8 cellular contexts compared by ENCODE assay signal in the genomic region with DNA sequence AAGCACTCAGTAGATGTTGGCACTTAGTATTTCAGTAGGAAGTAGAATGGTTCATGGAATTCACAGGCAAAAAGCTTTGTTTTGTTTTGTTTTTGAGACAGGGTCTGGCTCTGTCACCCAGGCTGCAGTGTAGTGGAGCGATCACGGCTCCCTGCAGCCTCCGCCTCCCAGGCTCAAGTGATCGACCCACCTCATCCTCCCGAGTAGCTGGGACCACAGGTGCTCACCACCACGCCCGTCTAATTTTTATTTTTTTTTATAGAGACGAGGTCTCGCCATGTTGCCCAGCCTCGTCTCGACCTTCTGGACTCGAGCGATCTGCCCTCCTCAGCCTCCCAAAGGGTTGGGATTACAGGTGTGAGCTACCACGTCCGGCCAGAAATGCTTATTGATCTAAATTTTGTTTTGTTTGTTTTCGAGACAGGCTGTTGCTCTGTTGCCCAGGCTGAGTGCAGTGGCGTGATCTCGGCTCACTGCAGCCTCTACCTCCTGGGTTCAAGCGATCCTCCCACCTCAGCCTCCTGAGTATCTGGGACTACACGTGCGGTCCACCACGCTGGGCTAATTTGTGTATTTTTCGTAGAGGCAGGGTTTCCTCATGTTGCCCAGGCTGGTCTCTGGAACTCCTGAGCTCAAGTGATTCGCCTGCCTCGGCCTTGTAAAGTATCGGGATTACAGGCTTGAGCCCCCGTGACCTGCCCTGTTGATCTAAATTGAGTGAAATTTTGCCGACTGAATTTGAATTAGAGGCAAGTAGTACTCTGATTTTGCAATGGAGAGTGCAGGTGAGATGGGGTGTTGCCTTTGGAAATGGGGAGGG. TPM values are rescaled to one million over a fixed set of nuclear protein-coding genes. Genes with fewer than 3 reads are reported as not detected.
DNase-seq lines count a peak whose midpoint lies in the region; ATAC-seq and TF ChIP-seq lines count a peak whose summit lies in the region.

No MANE protein-coding gene starts in this region.

- H3K36me3 Mint-ChIP-seq in T-helper 1 cell treated with Interleukin-12 subunit alpha and Interleukin-12 subunit beta and Interleukin-4 antibody, amounts not matched to agents 30 μg/mL and 1 μg/mL, for 36 hours (ENCODE audit: low read depth) = peaks cover 14% of the 10 kb centered on the region
- H3K36me3 Mint-ChIP-seq in activated CD8-positive, alpha-beta T cell treated with anti-CD3 and anti-CD28 coated beads for 36 hours (ENCODE audit: low read depth) = peaks cover 24% of the 10 kb centered on the region

- no peak for DNase-seq in T-helper 1 cell
- DNase-seq in activated CD8-positive, alpha-beta T cell treated with anti-CD3 and anti-CD28 coated beads for 36 hours = no peak
- DNase-seq in stimulated activated naive CD8-positive, alpha-beta T cell treated with anti-CD3 and anti-CD28 coated beads, Interleukin-15, amount 100 ng/mL, for 72 hours = no peak
- no peak for DNase-seq in D341Med (ENCODE audit: low spot score)
- no peak for DNase-seq in DMS114 treated with DMSO at 0.1 percent for 48 hours (lab: John Stamatoyannopoulos, UW; ENCODE audit: unreplicated experiment)
- no peak for DNase-seq in posterior vena cava (ENCODE audit: low spot score)

- POLR2A ChIA-PET in activated CD8-positive, alpha-beta T cell treated with anti-CD3 and anti-CD28 coated beads for 36 hours (lab: Charles Lee) = interaction anchor here (1.7 to 6.0 kb wide), 3 partner anchors 10 to 27 kb away, joined by 5 to 54 read pairs (median 10); partner anchors contain the start of gene C10orf143

- H3K4me3 Mint-ChIP-seq in T-helper 1 cell treated with Interleukin-12 subunit alpha and Interleukin-12 subunit beta and Interleukin-4 antibody, amounts not matched to agents 30 μg/mL and 1 μg/mL, for 36 hours = peak overlapping the region; percentile 84
- peak overlapping the region; percentile 88 for H3K4me3 Mint-ChIP-seq in activated CD8-positive, alpha-beta T cell treated with anti-CD3 and anti-CD28 coated beads for 36 hours
- peak overlapping the region; percentile 84 to 85 for H3K4me3 Mint-ChIP-seq in stimulated activated naive CD8-positive, alpha-beta T cell treated with anti-CD3 and anti-CD28 coated beads, Interleukin-15, amount 100 ng/mL, for 72 hours

- no peak for TF ChIP-seq CTCF in activated CD8-positive, alpha-beta T cell treated with anti-CD3 and anti-CD28 coated beads for 36 hours (IDR thresholded peaks at IDR 0.05)

- peak overlapping the region; percentile 79 for H3K4me3 ChIP-seq in iPS-11a (ENCODE audit: low read depth, low read length)

- ATAC-seq in activated CD8-positive, alpha-beta T cell treated with anti-CD3 and anti-CD28 coated beads for 36 hours = no peak
- no peak for ATAC-seq in stimulated activated naive CD8-positive, alpha-beta T cell treated with anti-CD3 and anti-CD28 coated beads, Interleukin-15, amount 100 ng/mL, for 72 hours

- intact Hi-C loops in activated CD8-positive, alpha-beta T cell treated with anti-CD3 and anti-CD28 coated beads for 36 hours (cut with micrococcal nuclease) = loop anchor here (1.0 kb wide), 1 partner anchor 27 kb away; no protein-coding TSS in a partner anchor
- intact Hi-C loops in posterior vena cava (cut with DNase I) = no loop called here

- CTCF ChIA-PET in activated CD8-positive, alpha-beta T cell treated with anti-CD3 and anti-CD28 coated beads for 36 hours (lab: Charles Lee) = interaction anchor here (1.0 to 4.5 kb wide), 4 partner anchors 10 to 42 kb away, joined by 3 to 32 read pairs (median 11); partner anchors contain the start of gene C10orf143

- H3K27ac Mint-ChIP-seq in T-helper 1 cell treated with Interleukin-12 subunit alpha and Interleukin-12 subunit beta and Interleukin-4 antibody, amounts not matched to agents 30 μg/mL and 1 μg/mL, for 36 hours = no peak overlapping the region
- H3K27ac Mint-ChIP-seq in activated CD8-positive, alpha-beta T cell treated with anti-CD3 and anti-CD28 coated beads for 36 hours = peak overlapping the region; percentile 77
- H3K27ac Mint-ChIP-seq in stimulated activated naive CD8-positive, alpha-beta T cell treated with anti-CD3 and anti-CD28 coated beads, Interleukin-15, amount 100 ng/mL, for 72 hours = peak overlapping the region; percentile 71 to 79

- no peaks in the 10 kb centered on the region for H3K9me3 Mint-ChIP-seq in T-helper 1 cell treated with Interleukin-12 subunit alpha and Interleukin-12 subunit beta and Interleukin-4 antibody, amounts not matched to agents 30 μg/mL and 1 μg/mL, for 36 hours
- H3K9me3 Mint-ChIP-seq in activated CD8-positive, alpha-beta T cell treated with anti-CD3 and anti-CD28 coated beads for 36 hours = no peaks in the 10 kb centered on the region
- no peaks in the 10 kb centered on the region for H3K9me3 Mint-ChIP-seq in stimulated activated naive CD8-positive, alpha-beta T cell treated with anti-CD3 and anti-CD28 coated beads, Interleukin-15, amount 100 ng/mL, for 72 hours

- peaks cover 47% of the 10 kb centered on the region for H3K4me1 Mint-ChIP-seq in T-helper 1 cell treated with Interleukin-12 subunit alpha and Interleukin-12 subunit beta and Interleukin-4 antibody, amounts not matched to agents 30 μg/mL and 1 μg/mL, for 36 hours (ENCODE audit: low read depth)
- H3K4me1 Mint-ChIP-seq in activated CD8-positive, alpha-beta T cell treated with anti-CD3 and anti-CD28 coated beads for 36 hours (ENCODE audit: low read depth) = peaks cover 54% of the 10 kb centered on the region
- H3K4me1 Mint-ChIP-seq in stimulated activated naive CD8-positive, alpha-beta T cell treated with anti-CD3 and anti-CD28 coated beads, Interleukin-15, amount 100 ng/mL, for 72 hours = peaks cover 67% of the 10 kb centered on the region

- H3K27me3 Mint-ChIP-seq in T-helper 1 cell treated with Interleukin-12 subunit alpha and Interleukin-12 subunit beta and Interleukin-4 antibody, amounts not matched to agents 30 μg/mL and 1 μg/mL, for 36 hours (ENCODE audit: low read depth) = peaks cover 15% of the 10 kb centered on the region
- peaks cover 2% of the 10 kb centered on the region for H3K27me3 Mint-ChIP-seq in activated CD8-positive, alpha-beta T cell treated with anti-CD3 and anti-CD28 coated beads for 36 hours
- peaks cover 16% of the 10 kb centered on the region for H3K27me3 Mint-ChIP-seq in stimulated activated naive CD8-positive, alpha-beta T cell treated with anti-CD3 and anti-CD28 coated beads, Interleukin-15, amount 100 ng/mL, for 72 hours

RNA-seq across cellular contexts. Expression of gene GLRX3, which starts 1.7 kb away (rescaled TPM):
- 100 to 1,000 TPM; 109 to 121 TPM for total RNA-seq in activated CD8-positive, alpha-beta T cell treated with anti-CD3 and anti-CD28 coated beads for 36 hours
- 10 to 100 TPM; 48.6 to 73.8 TPM for total RNA-seq in posterior vena cava

RNA-seq across cellular contexts. Expression of gene C10orf143, which starts 27.2 kb away (rescaled TPM):
- total RNA-seq in activated CD8-positive, alpha-beta T cell treated with anti-CD3 and anti-CD28 coated beads for 36 hours = 1 to 10 TPM; 4.4 to 5.1 TPM
- 1 to 10 TPM; 3.1 to 3.2 TPM for total RNA-seq in posterior vena cava
